Comparison of ENCODE assay signal across 1 cellular context in the genomic region with DNA sequence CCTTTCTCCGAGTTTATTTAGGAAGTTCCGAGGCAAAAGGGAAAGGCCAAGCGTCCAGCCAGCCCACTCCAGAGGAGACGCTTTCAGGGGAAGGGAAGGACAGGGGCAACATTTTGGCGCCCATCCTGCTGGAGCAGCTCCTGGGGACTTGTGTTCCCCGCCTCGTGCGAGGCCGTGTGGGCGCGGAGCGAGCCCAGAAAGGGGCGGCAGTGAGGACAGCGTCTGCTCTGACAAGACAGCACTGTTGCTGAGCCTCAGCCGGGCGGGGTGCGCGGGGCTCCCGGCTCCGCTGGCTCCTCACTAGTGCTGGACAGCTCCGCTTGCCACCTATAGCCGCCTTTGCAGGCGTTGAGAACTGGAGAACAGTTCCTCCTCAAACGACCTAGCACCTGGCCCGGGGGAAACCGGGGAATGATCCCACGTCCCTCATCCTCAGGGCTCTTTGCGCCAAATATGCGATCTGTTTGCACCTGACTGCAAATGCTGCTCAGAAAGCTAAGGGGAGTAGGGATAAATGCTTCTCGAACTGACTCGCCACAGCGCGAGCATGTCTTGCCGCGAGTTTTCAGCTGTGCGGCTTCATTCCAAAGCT.
TF ChIP-seq lines count a peak whose summit lies in the region.

No MANE protein-coding gene starts in this region.

TF ChIP-seq in IMR-90, 13 proteins besides CTCF, POLR2A, EP300 and RAD21 (continued from another document):
- no peak for TF ChIP-seq RCOR1 (IDR thresholded peaks at IDR 0.05; ENCODE audit: insufficient replicate concordance, low read length)
- TF ChIP-seq, protein P1, sequence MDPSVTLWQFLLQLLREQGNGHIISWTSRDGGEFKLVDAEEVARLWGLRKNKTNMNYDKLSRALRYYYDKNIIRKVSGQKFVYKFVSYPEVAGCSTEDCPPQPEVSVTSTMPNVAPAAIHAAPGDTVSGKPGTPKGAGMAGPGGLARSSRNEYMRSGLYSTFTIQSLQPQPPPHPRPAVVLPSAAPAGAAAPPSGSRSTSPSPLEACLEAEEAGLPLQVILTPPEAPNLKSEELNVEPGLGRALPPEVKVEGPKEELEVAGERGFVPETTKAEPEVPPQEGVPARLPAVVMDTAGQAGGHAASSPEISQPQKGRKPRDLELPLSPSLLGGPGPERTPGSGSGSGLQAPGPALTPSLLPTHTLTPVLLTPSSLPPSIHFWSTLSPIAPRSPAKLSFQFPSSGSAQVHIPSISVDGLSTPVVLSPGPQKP (IDR thresholded peaks at IDR 0.05; ENCODE audit: borderline replicate concordance, low read depth, low read length) = no peak
- TF ChIP-seq BHLHE40 (IDR thresholded peaks at IDR 0.05; ENCODE audit: low read depth, low read length) = no peak
- no peak for TF ChIP-seq MAZ (IDR thresholded peaks at IDR 0.05; ENCODE audit: borderline replicate concordance, low read depth, low read length)
- TF ChIP-seq, protein P2, sequence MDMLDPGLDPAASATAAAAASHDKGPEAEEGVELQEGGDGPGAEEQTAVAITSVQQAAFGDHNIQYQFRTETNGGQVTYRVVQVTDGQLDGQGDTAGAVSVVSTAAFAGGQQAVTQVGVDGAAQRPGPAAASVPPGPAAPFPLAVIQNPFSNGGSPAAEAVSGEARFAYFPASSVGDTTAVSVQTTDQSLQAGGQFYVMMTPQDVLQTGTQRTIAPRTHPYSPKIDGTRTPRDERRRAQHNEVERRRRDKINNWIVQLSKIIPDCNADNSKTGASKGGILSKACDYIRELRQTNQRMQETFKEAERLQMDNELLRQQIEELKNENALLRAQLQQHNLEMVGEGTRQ (IDR thresholded peaks at IDR 0.05; ENCODE audit: low read depth, low read length) = no peak
- no peak for TF ChIP-seq CHD1 (IDR thresholded peaks at IDR 0.05; ENCODE audit: low read depth, low read length)
- no peak for TF ChIP-seq MXI1 (IDR thresholded peaks at IDR 0.05; ENCODE audit: borderline replicate concordance, low read depth, low read length)
